In the genomic region with DNA sequence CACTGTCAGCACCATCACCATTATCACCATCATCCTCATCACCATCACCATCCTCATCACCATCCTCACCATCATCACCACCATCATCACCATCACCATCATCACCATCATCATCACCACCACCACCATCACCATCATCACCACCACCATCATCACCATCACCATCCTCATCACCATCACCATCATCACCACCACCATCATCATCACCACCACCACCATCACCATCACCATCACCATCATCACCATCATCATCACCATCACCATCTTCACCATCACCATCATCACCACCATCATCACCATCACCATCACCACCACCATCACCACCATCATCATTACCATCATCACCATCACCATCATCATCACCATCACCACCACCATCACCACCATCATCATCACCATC, we compare ENCODE assay signal across 7 cellular contexts. TPM values are rescaled to one million over a fixed set of nuclear protein-coding genes. Genes with fewer than 3 reads are reported as not detected.
"Had no signal": no experiment of that assay in that cellular context is flagged by ENCODE, and none has a peak within 500 bp of the region (broad histone marks: within the 10 kb centered on the region; RNA-seq: fewer than 3 reads in every experiment).

No MANE protein-coding gene starts in this region.

RNA-seq across cellular contexts. Expression of gene SPATA3, which starts 9.0 kb away (rescaled TPM):
- total RNA-seq: HT1080, NCI-H460, PC-9, Peyer's patch, Right ventricle myocardium inferior, RPMI7951, SJCRH30 had no signal

RNA-seq across cellular contexts. Expression of gene C2orf72, which starts 32.4 kb away (rescaled TPM):
- total RNA-seq: PC-9, SJCRH30 had no signal
